In genomic region chr12:25759752-25760151, GRCh38 we compare ENCODE assay signal across 27 cellular contexts.
DNase-seq lines count a peak whose midpoint lies in the region; ATAC-seq, FAIRE-seq and TF ChIP-seq lines count a peak whose summit lies in the region.
"Had no signal": no experiment of that assay in that cellular context is flagged by ENCODE, and none has a peak within 500 bp of the region (broad histone marks: within the 10 kb centered on the region; RNA-seq: fewer than 3 reads in every experiment).

No MANE protein-coding gene starts in this region.

- no peaks in the 10 kb centered on the region for H3K9me2 ChIP-seq in SK-N-SH

- 0 out of 2 replicates have a peak overlapping the region, but pooled peaks have one; percentile 1 for H2AFZ ChIP-seq in SK-N-SH (ENCODE audit: low read depth)

- no peaks in the 10 kb centered on the region for H3K36me3 ChIP-seq in SK-N-SH (replicated peaks in 1 of 2; ENCODE audit: control insufficient read depth in 1 of 2, insufficient read depth in 2 of 2, low read length in 1 of 2)
- no peaks in the 10 kb centered on the region for H3K36me3 ChIP-seq in adipocyte (ENCODE audit: control insufficient read depth, insufficient read depth, low read length, severe bottlenecking)
- no peaks in the 10 kb centered on the region for H3K36me3 ChIP-seq in small intestine (ENCODE audit: control insufficient read depth in 2 of 2, insufficient read depth in 2 of 2, low read length in 2 of 2)
- H3K36me3 ChIP-seq: BE2C, SJCRH30 had no signal

- no peak overlapping the region for H3K4me3 ChIP-seq in SK-N-SH (ENCODE audit: low read depth in 2 of 2, low read length in 1 of 2)
- no peak overlapping the region for H3K4me3 ChIP-seq in adipocyte (ENCODE audit: low read length)
- H3K4me3 ChIP-seq in fibroblast of pulmonary artery (replicated peaks; ENCODE audit: low read depth, low read length): no peak overlapping the region
- no peak overlapping the region for H3K4me3 ChIP-seq in small intestine (ENCODE audit: low read depth in 1 of 2, low read length in 2 of 2)
- H3K4me3 ChIP-seq: K562, SJCRH30 had no signal

- H3F3A ChIP-seq in SK-N-SH (replicated peaks; ENCODE audit: insufficient read depth): no peaks in the 10 kb centered on the region

- no peaks in the 10 kb centered on the region for H3K79me2 ChIP-seq in SK-N-SH (ENCODE audit: insufficient read depth)

- CTCF ChIA-PET in SK-N-SH (lab: Yijun Ruan, JAX): no interaction called here

- DNase-seq in SK-N-SH (no peak), adipocyte (ENCODE audit: low read depth) (peak; percentile 31), fibroblast of pulmonary artery (ENCODE audit: low read depth) (peak; percentile 7), H4 (ENCODE audit: low spot score) (no peak), small intestine (no peak)
- no peak for DNase-seq in central memory CD4-positive, alpha-beta T cell
- DNase-seq: BE2C, Calu3, DMS153, DND-41, Kasumi-1, MV-4-11, NCI-H1105, NCI-H146, NCI-H2029, NCI-H446, NCI-H524 treated with DMSO at 0.1 percent for 48 hours, NCI-H774, SJCRH30 had no signal

- ATAC-seq in SK-N-SH treated with all-trans-retinoic acid at 6 μM for 48 hours (no peak), HG02623 (IDR thresholded peaks at IDR 0.05; ENCODE audit: unreplicated experiment) (no peak)
- ATAC-seq: HepG2, K562 had no signal

- TF ChIP-seq CTCF in SK-N-SH (IDR thresholded peaks at IDR 0.05) (no peak), fibroblast of pulmonary artery (IDR thresholded peaks at IDR 0.05; ENCODE audit: low read length, missing control alignments) (no peak)

- no peak overlapping the region for H3K27ac ChIP-seq in SK-N-SH (ENCODE audit: low read depth in 2 of 2, low read length in 1 of 2)
- no peak overlapping the region for H3K27ac ChIP-seq in small intestine (ENCODE audit: low read depth in 1 of 2, low read length in 1 of 2)
- H3K27ac ChIP-seq: 22Rv1, SJCRH30 had no signal

- TF ChIP-seq EP300 in SK-N-SH (IDR thresholded peaks at IDR 0.05; ENCODE audit: borderline replicate concordance in 1 of 2, low read depth in 1 of 2, low read length in 1 of 2): no peak

- H3K9ac ChIP-seq in SK-N-SH (no peak overlapping the region), adipocyte (ENCODE audit: low read length) (no peak overlapping the region)

- POLR2A ChIA-PET in SK-N-SH (lab: Yijun Ruan, JAX): no interaction called here

- no peak for TF ChIP-seq RAD21 in SK-N-SH (IDR thresholded peaks at IDR 0.05; ENCODE audit: low read length)

- H3K4me2 ChIP-seq in SK-N-SH: no peak overlapping the region

- H3K4me1 ChIP-seq in SK-N-SH (ENCODE audit: control insufficient read depth in 1 of 2, insufficient read depth in 2 of 2, low read depth in 1 of 2, low read length in 1 of 2) (no peaks in the 10 kb centered on the region; a peak in 1 of 4 replicates), adipocyte (ENCODE audit: control insufficient read depth, insufficient read depth, low read length) (no peaks in the 10 kb centered on the region), small intestine (ENCODE audit: control insufficient read depth in 2 of 2, insufficient read depth in 1 of 2, low read depth in 1 of 2, low read length in 1 of 2) (no peaks in the 10 kb centered on the region)
- H3K4me1 ChIP-seq: BE2C, SJCRH30 had no signal

- 91% methylated on average over 2 of the region's 2 CpGs for WGBS in SK-N-SH (ENCODE audit: low lambda C conversion rate)
- 84 to 88% (median 84%) methylated on average over 2 of the region's 2 CpGs for WGBS in small intestine, 3 donors

- no peak for FAIRE-seq in small intestine (lab: Jason Lieb, UNC)
- FAIRE-seq: G401.6, H1, HepG2, K562, RCC 7860 had no signal

- no peaks in the 10 kb centered on the region for H3K27me3 ChIP-seq in SK-N-SH (ENCODE audit: insufficient read depth)
- no peaks in the 10 kb centered on the region for H3K27me3 ChIP-seq in adipocyte (replicated peaks; ENCODE audit: control insufficient read depth, insufficient read depth, low read length)
- H3K27me3 ChIP-seq in small intestine (ENCODE audit: control insufficient read depth in 2 of 2, insufficient read depth in 2 of 2, low read length in 2 of 2): no peaks in the 10 kb centered on the region
- H3K27me3 ChIP-seq: BE2C, SJCRH30 had no signal

- H4K20me1 ChIP-seq in SK-N-SH (ENCODE audit: insufficient read depth): no peaks in the 10 kb centered on the region

- H3K9me3 ChIP-seq in SK-N-SH (no peaks in the 10 kb centered on the region), adipocyte (ENCODE audit: control insufficient read depth, low read length) (no peaks in the 10 kb centered on the region), small intestine (ENCODE audit: control insufficient read depth, low read depth) (no peaks in the 10 kb centered on the region)
- H3K9me3 ChIP-seq: BE2C, SJCRH30 had no signal

TF ChIP-seq in SK-N-SH, 30 proteins besides CTCF, POLR2A, EP300 and RAD21:
- TF ChIP-seq PBX3 (IDR thresholded peaks at IDR 0.05) (0 out of 2 replicates have a peak, but pooled peaks have one; percentile 22), RCOR1 (IDR thresholded peaks at IDR 0.05; ENCODE audit: low read length) (no peak), POLR2AphosphoS5 (IDR thresholded peaks at IDR 0.05; ENCODE audit: low read depth, low read length) (no peak), SIN3A (IDR thresholded peaks at IDR 0.05; ENCODE audit: borderline replicate concordance, low read depth, low read length) (no peak), NFIC (IDR thresholded peaks at IDR 0.05; ENCODE audit: borderline replicate concordance) (no peak), MEF2A (IDR thresholded peaks at IDR 0.05; ENCODE audit: borderline replicate concordance, low read depth) (no peak)

TF ChIP-seq in SK-N-SH treated with all-trans-retinoic acid at 6 μM for 48 hours, 23 proteins besides CTCF, POLR2A, EP300 and RAD21:
- TF ChIP-seq ISL1 (CRISPR knock-in tag; IDR thresholded peaks at IDR 0.05): no peak
- no peak for TF ChIP-seq TOX (CRISPR knock-in tag; IDR thresholded peaks at IDR 0.05; ENCODE audit: borderline replicate concordance)
- TF ChIP-seq PATZ1 (CRISPR knock-in tag; IDR thresholded peaks at IDR 0.05; ENCODE audit: borderline replicate concordance): no peak
- no peak for TF ChIP-seq BACH2 (CRISPR knock-in tag; IDR thresholded peaks at IDR 0.05; ENCODE audit: borderline replicate concordance)
- no peak for TF ChIP-seq OSR1 (CRISPR knock-in tag; IDR thresholded peaks at IDR 0.05)
- no peak for TF ChIP-seq TSHZ2 (CRISPR knock-in tag; IDR thresholded peaks at IDR 0.05)
- TF ChIP-seq ZNF70 (CRISPR knock-in tag; IDR thresholded peaks at IDR 0.05): no peak
- TF ChIP-seq ZFP3 (CRISPR knock-in tag; IDR thresholded peaks at IDR 0.05): no peak

Comparison
In these comparisons a context has a peak if more than half of its experiments do, and no peak if none do; other contexts are left out.
1. DNase-seq: peak in adipocyte (single experiment) and fibroblast of pulmonary artery (single experiment); none in SK-N-SH (single experiment), central memory CD4-positive, alpha-beta T cell (single experiment), H4 (single experiment) and small intestine (single experiment).